24 cellular contexts compared by ENCODE assay signal in the genomic region with DNA sequence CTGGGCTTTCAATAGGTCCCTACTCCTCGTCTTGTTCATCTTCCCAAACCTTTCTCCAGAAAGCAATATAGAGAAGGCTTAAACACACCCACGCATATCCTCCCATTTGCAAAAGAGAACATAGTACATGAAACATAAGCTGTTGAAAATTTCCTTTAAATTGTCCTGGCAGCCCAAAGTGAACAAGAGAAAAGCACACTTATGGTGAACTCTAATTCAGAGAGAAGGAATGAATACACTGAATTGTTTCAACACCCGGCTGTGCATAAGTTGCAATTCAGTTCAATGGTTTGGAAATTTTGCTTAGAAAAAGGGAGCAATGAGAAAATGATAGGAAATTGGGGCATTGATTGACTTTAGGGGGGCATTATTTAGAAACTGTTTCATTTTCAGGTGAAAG.
DNase-seq lines count a peak whose midpoint lies in the region; ATAC-seq and TF ChIP-seq lines count a peak whose summit lies in the region.
"Had no signal": no experiment of that assay in that cellular context is flagged by ENCODE, and none has a peak within 500 bp of the region (broad histone marks: within the 10 kb centered on the region; RNA-seq: fewer than 3 reads in every experiment).

No MANE protein-coding gene starts in this region.

- no peak overlapping the region for H3K4ac ChIP-seq in mesenchymal stem cell (ENCODE audit: low read depth in 1 of 2, low read length in 2 of 2)

- H3K4me3 ChIP-seq in HCT116 (replicated peaks in 1 of 2; ENCODE audit: low read depth in 1 of 2, low read length in 2 of 2) (peak overlapping the region in 1 of 2 experiments; percentile 32; a peak in 2 of 4 replicates), adipocyte (ENCODE audit: low read length) (peak overlapping the region; percentile 41), mesenchymal stem cell (ENCODE audit: insufficient read depth in 1 of 2, low read depth in 1 of 2, low read length in 2 of 2) (peak overlapping the region in 1 of 2 experiments; percentile 5), skeletal muscle tissue (ENCODE audit: low read length in 3 of 3) (no peak overlapping the region)
- H3K4me3 ChIP-seq: body of pancreas, coronary artery, esophagus muscularis mucosa, SJCRH30, tibial artery had no signal

- H2BK120ac ChIP-seq in mesenchymal stem cell (ENCODE audit: low read depth, low read length), result no peak overlapping the region

- POLR2A ChIA-PET in HCT116 (lab: Charles Lee), result no interaction called here

- no TSS peak for BruUV-seq in HCT116 (replicated peaks; lab: Mats Ljungman, UMichigan)

- H3K27me3 ChIP-seq in HCT116 (ENCODE audit: insufficient read depth, low read length) (no peaks in the 10 kb centered on the region), adipocyte (replicated peaks; ENCODE audit: control insufficient read depth, insufficient read depth, low read length) (no peaks in the 10 kb centered on the region), mesenchymal stem cell (ENCODE audit: control insufficient read depth in 1 of 2, insufficient read depth in 1 of 2, low read length in 2 of 2) (no peaks in the 10 kb centered on the region), skeletal muscle tissue (ENCODE audit: control insufficient read depth in 3 of 3, insufficient read depth in 3 of 3, low read length in 3 of 3) (no peaks in the 10 kb centered on the region)
- H3K27me3 ChIP-seq: body of pancreas, esophagus muscularis mucosa, SJCRH30, tibial artery had no signal

- 95% methylated on average over 2 of the region's 3 CpGs for WGBS in mesenchymal stem cell

- no peaks in the 10 kb centered on the region for H3K9me3 ChIP-seq in HCT116 (ENCODE audit: control insufficient read depth in 1 of 2, insufficient read depth in 1 of 2, low read depth in 1 of 2, low read length in 2 of 2)
- no peaks in the 10 kb centered on the region for H3K9me3 ChIP-seq in adipocyte (ENCODE audit: control insufficient read depth, low read length)
- no peaks in the 10 kb centered on the region for H3K9me3 ChIP-seq in mesenchymal stem cell (ENCODE audit: control insufficient read depth, low read length)
- no peaks in the 10 kb centered on the region for H3K9me3 ChIP-seq in skeletal muscle tissue (ENCODE audit: control insufficient read depth in 3 of 3, low read length in 3 of 3)
- H3K9me3 ChIP-seq: body of pancreas, esophagus muscularis mucosa, SJCRH30, tibial artery had no signal

- no peak overlapping the region for H2AK5ac ChIP-seq in mesenchymal stem cell (ENCODE audit: low read length, severe bottlenecking)

- H3K4me2 ChIP-seq in HCT116 (ENCODE audit: low read length) (peak overlapping the region; percentile 70), mesenchymal stem cell (ENCODE audit: low read length, poor library complexity, severe bottlenecking) (no peak overlapping the region)

- H3K36me3 ChIP-seq in HCT116 (ENCODE audit: control insufficient read depth in 1 of 2, insufficient read depth in 2 of 2, low read length in 2 of 2), result peaks cover 0 to 3% of the 10 kb centered on the region in 2 experiments; a peak in 1 of 4 replicates
- peaks cover 5% of the 10 kb centered on the region for H3K36me3 ChIP-seq in adipocyte (ENCODE audit: control insufficient read depth, insufficient read depth, low read length, severe bottlenecking)
- H3K36me3 ChIP-seq in mesenchymal stem cell (ENCODE audit: control insufficient read depth in 1 of 2, insufficient read depth in 2 of 2, low read depth in 1 of 2, low read length in 2 of 2), result peaks cover 0 to 9% of the 10 kb centered on the region in 2 experiments
- peaks cover 0 to 3% (median 0%) of the 10 kb centered on the region in 3 donors for H3K36me3 ChIP-seq in skeletal muscle tissue (ENCODE audit: control insufficient read depth in 3 of 3, insufficient read depth in 3 of 3, low read length in 3 of 3)
- H3K36me3 ChIP-seq: esophagus muscularis mucosa, SJCRH30 had no signal

- no peaks in the 10 kb centered on the region for H4K20me1 ChIP-seq in HCT116 (ENCODE audit: insufficient read depth)

- H3K27ac ChIP-seq in HCT116 (ENCODE audit: low read depth, low read length), result peak overlapping the region; percentile 77
- no peak overlapping the region for H3K27ac ChIP-seq in mesenchymal stem cell (ENCODE audit: low read length, poor library complexity, severe bottlenecking)
- peak overlapping the region; percentile 63 for H3K27ac ChIP-seq in skeletal muscle tissue (ENCODE audit: low read depth, low read length)
- H3K27ac ChIP-seq: body of pancreas, SJCRH30, tibial artery had no signal

- TF ChIP-seq POLR2A in HCT116 (IDR thresholded peaks at IDR 0.05; ENCODE audit: borderline replicate concordance, extremely low read depth, insufficient read depth, insufficient read length), result no peak

- no peak overlapping the region for H4K91ac ChIP-seq in mesenchymal stem cell (ENCODE audit: low read length)

- TF ChIP-seq CTCF in HCT116 (IDR thresholded peaks at IDR 0.05 in 2 of 3, conservative IDR thresholded peaks at IDR 0.05 in 1 of 3; ENCODE audit: borderline replicate concordance in 1 of 3, insufficient read depth in 1 of 3, low read depth in 2 of 3, low read length in 2 of 3), result no peak

- intact Hi-C loops in HCT116 (cut with micrococcal nuclease), result no loop called here

- H3K18ac ChIP-seq in mesenchymal stem cell (ENCODE audit: low read depth in 1 of 2, low read length in 2 of 2), result no peak overlapping the region

- peaks cover 25% of the 10 kb centered on the region for H3K79me1 ChIP-seq in mesenchymal stem cell (replicated peaks; ENCODE audit: low read length, poor library complexity, severe bottlenecking)

- RAD21 ChIA-PET in HCT116 (lab: Charles Lee; ENCODE audit: low non-redundant PET in 1 of 2, low total read pairs in 2 of 2, uncharacterized antibody in 2 of 2, unreplicated experiment in 2 of 2), result no interaction called here

- CTCF ChIA-PET in HCT116 (lab: Charles Lee), result interaction anchor here (1.1 kb wide), 1 partner anchor 78 kb away, joined by 3 read pairs; no protein-coding TSS in a partner anchor

- DNase-seq in HCT116 (ENCODE audit: low read depth, low spot score), result no peak
- peak; percentile 63 for DNase-seq in adipocyte (ENCODE audit: low read depth)
- DNase-seq in mesenchymal stem cell, result peak; percentile 19
- DNase-seq in activated CD8-positive, alpha-beta memory T cell treated with anti-CD3 and anti-CD28 coated beads, Interleukin-2, amount 50 U/mL, for 4 hours, result no peak
- DNase-seq in activated CD4-positive, alpha-beta T cell treated with anti-CD3 and anti-CD28 coated beads for 1 hour, result no peak
- no peak for DNase-seq in AG20443 (ENCODE audit: low spot score)
- DNase-seq: activated gamma-delta T cell; activated T-cell treated with anti-CD3 and anti-CD28 coated beads, Interleukin-2, amount 50 U/mL, for 1 hour; body of pancreas; CD4-positive, alpha-beta memory T cell; DMS153; endodermal cell; kidney glomerular epithelial cell; NCI-H1694 treated with DMSO at 0.1 percent for 48 hours; NCI-H2171; NCI-H524; retina; stimulated activated naive CD4-positive, alpha-beta T cell treated with Interleukin-2 at 50 U/mL for 16 hours; tibial artery had no signal

- no peak overlapping the region for H2BK15ac ChIP-seq in mesenchymal stem cell (ENCODE audit: low read depth, poor library complexity, severe bottlenecking)

- H4K8ac ChIP-seq in mesenchymal stem cell (ENCODE audit: low read length), result no peak overlapping the region

- H2AFZ ChIP-seq in HCT116 (ENCODE audit: low read depth, low read length, poor library complexity, severe bottlenecking) (no peak overlapping the region), mesenchymal stem cell (ENCODE audit: low read depth, low read length) (no peak overlapping the region)

- no peak overlapping the region for H3K23ac ChIP-seq in mesenchymal stem cell (ENCODE audit: low read length in 2 of 2)

- H3K4me1 ChIP-seq in HCT116 (ENCODE audit: control insufficient read depth in 1 of 2, insufficient read depth in 2 of 2, low read length in 2 of 2) (peaks cover 67 to 82% of the 10 kb centered on the region in 2 experiments), adipocyte (ENCODE audit: control insufficient read depth, insufficient read depth, low read length) (peaks cover 55% of the 10 kb centered on the region), mesenchymal stem cell (ENCODE audit: control insufficient read depth, insufficient read depth, low read depth, low read length) (peaks cover 8% of the 10 kb centered on the region), skeletal muscle tissue (ENCODE audit: control insufficient read depth in 3 of 3, insufficient read depth in 3 of 3, low read length in 3 of 3) (peaks cover 26 to 36% (median 31%) of the 10 kb centered on the region in 3 donors)

- no peaks in the 10 kb centered on the region for H3K9me2 ChIP-seq in HCT116 (ENCODE audit: insufficient read depth)

- peak overlapping the region; percentile 34 for H3K9ac ChIP-seq in HCT116 (ENCODE audit: low read length)
- H3K9ac ChIP-seq in adipocyte (ENCODE audit: low read length), result peak overlapping the region; percentile 71
- peak overlapping the region; percentile 22 for H3K9ac ChIP-seq in mesenchymal stem cell (ENCODE audit: low read length)
- H3K9ac ChIP-seq in skeletal muscle tissue (ENCODE audit: low read depth in 1 of 3, low read length in 3 of 3), result no peak overlapping the region

- peaks cover 90% of the 10 kb centered on the region for H3K79me2 ChIP-seq in HCT116 (ENCODE audit: insufficient read depth, low read length)

- no peak for ATAC-seq in HCT116
- no peak for ATAC-seq in HG03196 (IDR thresholded peaks at IDR 0.05; ENCODE audit: unreplicated experiment)

- H2BK12ac ChIP-seq in mesenchymal stem cell (ENCODE audit: low read length in 2 of 2), result no peak overlapping the region

- no peak for TF ChIP-seq RAD21 in HCT116 (IDR thresholded peaks at IDR 0.05; ENCODE audit: low read depth)

- H3K14ac ChIP-seq in mesenchymal stem cell (ENCODE audit: low read length in 2 of 2), result no peak overlapping the region

- H2BK5ac ChIP-seq in mesenchymal stem cell (ENCODE audit: low read depth, low read length, poor library complexity, severe bottlenecking), result no peak overlapping the region

TF ChIP-seq in HCT116, 20 proteins besides CTCF, POLR2A, EP300 and RAD21 (continues in another document):
- TF ChIP-seq TCF7L2 (IDR thresholded peaks at IDR 0.05; ENCODE audit: borderline replicate concordance, extremely low read depth, insufficient read depth, insufficient read length), result no peak
- no peak for TF ChIP-seq YY1 (IDR thresholded peaks at IDR 0.05; ENCODE audit: extremely low read depth, insufficient replicate concordance, low read depth, low read length)
- TF ChIP-seq ELF1 (IDR thresholded peaks at IDR 0.05; ENCODE audit: borderline replicate concordance, low read depth), result no peak
- no peak for TF ChIP-seq FOSL1 (IDR thresholded peaks at IDR 0.05; ENCODE audit: low read depth)
- TF ChIP-seq, protein P1, sequence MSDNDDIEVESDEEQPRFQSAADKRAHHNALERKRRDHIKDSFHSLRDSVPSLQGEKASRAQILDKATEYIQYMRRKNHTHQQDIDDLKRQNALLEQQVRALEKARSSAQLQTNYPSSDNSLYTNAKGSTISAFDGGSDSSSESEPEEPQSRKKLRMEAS (IDR thresholded peaks at IDR 0.05), result no peak
- TF ChIP-seq EGR1 (IDR thresholded peaks at IDR 0.05; ENCODE audit: low read depth), result no peak

Comparison
In these comparisons a context has a peak if more than half of its experiments do, and no peak if none do; other contexts are left out.
1. DNase-seq: peak in adipocyte (single experiment) and mesenchymal stem cell (single experiment); none in HCT116 (single experiment), activated CD8-positive, alpha-beta memory T cell treated with anti-CD3 and anti-CD28 coated beads, Interleukin-2, amount 50 U/mL, for 4 hours (single experiment), activated CD4-positive, alpha-beta T cell treated with anti-CD3 and anti-CD28 coated beads for 1 hour (single experiment) and AG20443 (single experiment).
2. H3K9ac ChIP-seq: peak in HCT116 (single experiment), adipocyte (single experiment) and mesenchymal stem cell (single experiment); none in skeletal muscle tissue (0 of 3).